ENCODE assay signal across 1 cellular context in genomic region chr6:129440691-129441090, GRCh38.
TF ChIP-seq lines count a peak whose summit lies in the region.

No MANE protein-coding gene starts in this region.

TF ChIP-seq in IMR-90, 13 proteins besides CTCF, POLR2A, EP300 and RAD21 (continued from another document):
- no peak for TF ChIP-seq USF2 (IDR thresholded peaks at IDR 0.05; ENCODE audit: low read depth, low read length)
- no peak for TF ChIP-seq MAFK (IDR thresholded peaks at IDR 0.05; ENCODE audit: low read depth, low read length)
- no peak for TF ChIP-seq CEBPB (IDR thresholded peaks at IDR 0.05; ENCODE audit: low read depth, low read length)
- no peak for TF ChIP-seq NFE2L2 (IDR thresholded peaks at IDR 0.05; ENCODE audit: low read depth, low read length)
- no peak for TF ChIP-seq MXI1 (IDR thresholded peaks at IDR 0.05; ENCODE audit: borderline replicate concordance, low read depth, low read length)
- no peak for TF ChIP-seq CHD1 (IDR thresholded peaks at IDR 0.05; ENCODE audit: low read depth, low read length)
- TF ChIP-seq SMC3 (IDR thresholded peaks at IDR 0.05; ENCODE audit: low read depth, low read length): no peak
- no peak for TF ChIP-seq BHLHE40 (IDR thresholded peaks at IDR 0.05; ENCODE audit: low read depth, low read length)
- no peak for TF ChIP-seq RCOR1 (IDR thresholded peaks at IDR 0.05; ENCODE audit: insufficient replicate concordance, low read length)
- TF ChIP-seq FOS (IDR thresholded peaks at IDR 0.05; ENCODE audit: low read depth, low read length): no peak
- no peak for TF ChIP-seq RFX5 (IDR thresholded peaks at IDR 0.05; ENCODE audit: low read depth, low read length)
- TF ChIP-seq ELK1 (IDR thresholded peaks at IDR 0.05; ENCODE audit: borderline replicate concordance, low read depth, low read length): no peak
